28 cellular contexts compared by ENCODE assay signal in the genomic region with DNA sequence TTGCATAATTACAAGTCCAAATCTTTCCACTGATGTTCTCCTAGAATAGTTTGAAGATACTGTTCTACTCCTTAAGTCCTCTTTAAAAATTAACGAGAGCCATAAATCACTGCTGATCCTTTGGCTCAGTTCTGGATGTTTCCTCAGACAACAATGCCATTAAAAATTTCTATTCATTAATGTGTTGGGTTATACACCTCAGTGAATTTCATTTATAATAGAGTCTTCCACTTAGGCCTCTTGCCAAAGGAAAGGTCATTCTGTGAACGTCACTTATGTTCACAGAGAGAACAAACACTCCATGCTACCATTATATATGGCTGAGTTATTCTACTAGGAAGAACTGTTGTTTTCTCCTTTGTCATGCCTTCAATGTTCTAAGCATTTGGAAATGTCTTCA.
DNase-seq lines count a peak whose midpoint lies in the region; ATAC-seq and FAIRE-seq lines count a peak whose summit lies in the region.
"Had no signal": no experiment of that assay in that cellular context is flagged by ENCODE, and none has a peak within 500 bp of the region (broad histone marks: within the 10 kb centered on the region; RNA-seq: fewer than 3 reads in every experiment).

No MANE protein-coding gene starts in this region.

- H3K4me3 ChIP-seq in right cardiac atrium (ENCODE audit: low read length): no peak overlapping the region
- H3K4me3 ChIP-seq: GM23338, psoas muscle had no signal

- intact Hi-C loops in right cardiac atrium (cut with DNase I): no loop called here

- 60% methylated on average over 2 of the region's 2 CpGs for WGBS in right cardiac atrium

- DNase-seq in DMS53 (lab: John Stamatoyannopoulos, UW): peak; percentile 73
- DNase-seq in NCI-H1105 (lab: John Stamatoyannopoulos, UW): peak; percentile 1
- peak; percentile 95 for DNase-seq in NCI-H510A treated with DMSO at 0.1 percent for 48 hours (lab: John Stamatoyannopoulos, UW)
- DNase-seq in central memory CD4-positive, alpha-beta T cell: no peak
- no peak for DNase-seq in middle frontal gyrus (ENCODE audit: extremely low spot score, low spot score)
- no peak for DNase-seq in right cardiac atrium
- DNase-seq: ACHN; activated CD4-positive, alpha-beta T cell treated with anti-CD3 and anti-CD28 coated beads, Interleukin-2, amount 50 U/mL, for 48 hours; activated naive CD4-positive, alpha-beta T cell treated with Interleukin-2 at 50 U/mL for 16 hours; DND-41; effector memory CD8-positive, alpha-beta T cell; islet precursor cell; Kasumi-1; midbrain; naive thymus-derived CD4-positive, alpha-beta T cell; NCI-H187; psoas muscle; Right ventricle myocardium superior; stimulated activated CD4-positive, alpha-beta T cell treated with anti-CD3 and anti-CD28 coated beads, Interleukin-15, amount 100 ng/mL, for 24 hours; stimulated activated naive B cell treated with anti-CD40 and anti-IgM and Interleukin-4, amounts not matched to agents 10 μg/mL and 1 μg/mL and 100 μg/mL, for 72 hours; substantia nigra; trophoblast cell had no signal

- no peak for ATAC-seq in right cardiac atrium
- ATAC-seq in GM19452 (IDR thresholded peaks at IDR 0.05; ENCODE audit: unreplicated experiment): no peak
- ATAC-seq: activated CD4-positive, CD25-positive, alpha-beta regulatory T cell treated with anti-CD3 and anti-CD28 coated beads, Interleukin-2, amount 50 U/mL, for 24 hours; effector memory CD8-positive, alpha-beta T cell; esophagus mucosa; GM23338; naive thymus-derived CD4-positive, alpha-beta T cell; Panc1; psoas muscle; stimulated activated naive B cell treated with anti-CD40 and anti-IgM and Interleukin-4, amounts not matched to agents 10 μg/mL and 1 μg/mL and 100 μg/mL, for 72 hours had no signal

- H3K9me3 ChIP-seq in right cardiac atrium (ENCODE audit: control insufficient read depth, low read length): no peaks in the 10 kb centered on the region
- H3K9me3 ChIP-seq: psoas muscle had no signal

- no peaks in the 10 kb centered on the region for H3K27me3 ChIP-seq in right cardiac atrium (ENCODE audit: control insufficient read depth, insufficient read depth)

- no peak overlapping the region for H3K27ac ChIP-seq in right cardiac atrium (ENCODE audit: low read length)
- H3K27ac ChIP-seq: psoas muscle had no signal

- peak; percentile 93 for FAIRE-seq in islet of Langerhans (lab: Jason Lieb, UNC)

- no peaks in the 10 kb centered on the region for H3K4me1 ChIP-seq in right cardiac atrium (ENCODE audit: control insufficient read depth, insufficient read depth, low read length)
- H3K4me1 ChIP-seq: psoas muscle had no signal

Comparison
In these comparisons a context has a peak if more than half of its experiments do, and no peak if none do; other contexts are left out.
1. DNase-seq: peak in DMS53 (single experiment), NCI-H1105 (single experiment) and NCI-H510A treated with DMSO at 0.1 percent for 48 hours (single experiment); none in central memory CD4-positive, alpha-beta T cell (single experiment), middle frontal gyrus (single experiment) and right cardiac atrium (0 of 3).